29 cellular contexts compared by ENCODE assay signal in the genomic region with DNA sequence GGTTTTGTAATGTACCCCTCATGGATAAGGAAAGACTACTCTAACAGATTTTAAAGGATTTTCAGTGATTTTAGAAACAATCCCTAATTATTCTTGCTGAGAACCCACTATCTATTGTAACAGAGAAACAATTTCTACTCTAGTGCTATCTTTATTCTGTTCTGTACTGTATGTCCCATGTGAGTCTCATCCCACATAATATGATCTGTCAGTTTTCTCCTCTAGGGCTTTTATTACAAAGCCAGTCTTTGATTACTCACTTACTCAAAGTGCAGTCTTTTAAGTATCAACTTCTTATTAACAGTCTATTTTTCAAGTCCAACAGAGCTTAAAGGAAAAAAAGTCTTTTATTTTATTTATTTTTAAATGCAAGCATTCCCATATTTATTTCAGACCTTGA.
"Had no signal": no experiment of that assay in that cellular context is flagged by ENCODE, and none has a peak within 500 bp of the region (broad histone marks: within the 10 kb centered on the region; RNA-seq: fewer than 3 reads in every experiment).

No MANE protein-coding gene starts in this region.

- FAIRE-seq: islet of Langerhans had no signal

- H3K27me3 ChIP-seq: heart right ventricle, neural progenitor cell, right atrium auricular region, suprapubic skin, thyroid gland, vagina had no signal

- H3K4me3 ChIP-seq: dorsolateral prefrontal cortex, heart right ventricle, lung, neural progenitor cell, prostate gland, right atrium auricular region, smooth muscle cell, suprapubic skin, thyroid gland, vagina had no signal

- H3K36me3 ChIP-seq: heart right ventricle, neural progenitor cell, prostate gland, right atrium auricular region, suprapubic skin, thyroid gland, vagina had no signal

- DNase-seq: cortex of kidney; dorsolateral prefrontal cortex; effector CD4-positive, alpha-beta T cell; foreskin fibroblast; glutamatergic neuron; heart right ventricle; hippocampal formation; kidney glomerular epithelial cell; left colon; natural killer cell; stimulated activated CD4-positive, alpha-beta T cell treated with anti-CD3 and anti-CD28 coated beads, Interleukin-12 subunit alpha, Interleukin-12 subunit beta, amount 100 ng/mL, for 4 hours; stimulated activated CD4-positive, alpha-beta T cell treated with anti-CD3 and anti-CD28 coated beads, Interleukin-1b, Interleukin-23, amount 100 ng/mL, for 48 hours; stimulated activated CD4-positive, alpha-beta T cell treated with anti-CD3 and anti-CD28 coated beads, Interleukin-4, amount 100 ng/mL, for 1 hour; stimulated activated CD8-positive, alpha-beta memory T cell treated with anti-CD3 and anti-CD28 coated beads, Interleukin-4, amount 100 ng/mL, for 48 hours; stimulated activated naive CD4-positive, alpha-beta T cell; stimulated activated naive CD8-positive, alpha-beta T cell treated with anti-CD3 and anti-CD28 coated beads, Interleukin-15, amount 100 ng/mL, for 72 hours; thyroid gland; trophoblast cell had no signal

- H3K4me1 ChIP-seq: prostate gland, right atrium auricular region, suprapubic skin, vagina had no signal

- H2AFZ ChIP-seq: neural progenitor cell had no signal

- H3K9ac ChIP-seq: neural progenitor cell had no signal

- H3K9me3 ChIP-seq: heart right ventricle, prostate gland, right atrium auricular region, suprapubic skin, thyroid gland, vagina had no signal

- ATAC-seq: esophagus mucosa; heart right ventricle; left colon; natural killer cell; sciatic nerve; stimulated activated naive CD8-positive, alpha-beta T cell treated with anti-CD3 and anti-CD28 coated beads, Interleukin-15, amount 100 ng/mL, for 72 hours had no signal

- H3K27ac ChIP-seq: dorsolateral prefrontal cortex, epithelial cell of prostate, heart right ventricle, neural progenitor cell, prostate gland, right atrium auricular region, suprapubic skin, thyroid gland, vagina had no signal

- H3K4me2 ChIP-seq: neural progenitor cell, smooth muscle cell had no signal
